In the genomic region with DNA sequence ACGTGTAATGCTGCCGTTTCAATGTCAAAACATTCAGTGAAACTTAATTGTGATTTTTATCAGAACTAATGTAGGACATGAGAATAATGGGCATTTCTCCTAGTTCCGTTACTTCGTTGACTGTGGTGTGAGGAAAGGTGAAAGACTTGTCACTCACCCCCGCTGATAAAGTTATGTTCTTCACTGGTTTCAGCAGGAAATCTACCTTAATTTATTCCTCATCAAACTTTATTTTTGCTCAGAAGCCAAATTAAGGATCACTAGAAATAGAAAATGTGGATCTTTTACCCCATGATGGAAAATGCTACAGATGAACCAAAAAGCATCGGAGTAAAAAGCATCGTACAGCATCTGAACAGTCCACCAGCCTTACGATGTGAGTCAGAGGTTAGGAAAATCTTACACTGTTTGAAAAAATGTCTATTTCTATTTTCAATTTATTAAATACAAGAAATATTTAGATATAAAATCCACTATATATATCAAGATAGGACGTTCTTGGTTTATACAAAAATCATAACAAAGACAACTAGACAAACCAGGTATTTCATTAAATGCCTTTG, we compare ENCODE assay signal across 8 cellular contexts. TPM values are rescaled to one million over a fixed set of nuclear protein-coding genes. Genes with fewer than 3 reads are reported as not detected.
A peak's percentile ranks its signal among the peaks of the same experiment; 100 is the strongest.
DNase-seq lines count a peak whose midpoint lies in the region; ATAC-seq and TF ChIP-seq lines count a peak whose summit lies in the region.

No MANE protein-coding gene starts in this region.

- no peaks in the 10 kb centered on the region for H3K9me3 Mint-ChIP-seq in activated T-cell treated with anti-CD3 and anti-CD28 coated beads, Interleukin-2, amount 50 U/mL, for 24 hours
- H3K9me3 Mint-ChIP-seq in type B pancreatic cell: no peaks in the 10 kb centered on the region

- H3K36me3 Mint-ChIP-seq in activated T-cell treated with anti-CD3 and anti-CD28 coated beads, Interleukin-2, amount 50 U/mL, for 24 hours (ENCODE audit: low read depth): peaks cover 17% of the 10 kb centered on the region
- no peaks in the 10 kb centered on the region for H3K36me3 Mint-ChIP-seq in type B pancreatic cell

- no peak for ATAC-seq in HG02642 (IDR thresholded peaks at IDR 0.05; ENCODE audit: poor library complexity, unreplicated experiment)
- no peak for ATAC-seq in HG02852 (IDR thresholded peaks at IDR 0.05; ENCODE audit: unreplicated experiment)

- H3K4me3 ChIP-seq in ascending aorta: peak overlapping the region; percentile 95 to 99

- intact Hi-C loops in ascending aorta (cut with DNase I): loop anchor here (2.0 to 10.0 kb wide), 4 partner anchors 22 to 1052 kb away; a partner anchor contains a TSS

- TF ChIP-seq CTCF in ascending aorta (IDR thresholded peaks at IDR 0.05) (no peak), type B pancreatic cell (conservative IDR thresholded peaks at IDR 0.05) (no peak)

- H3K4me3 Mint-ChIP-seq in activated T-cell treated with anti-CD3 and anti-CD28 coated beads, Interleukin-2, amount 50 U/mL, for 24 hours: no peak overlapping the region
- no peak overlapping the region for H3K4me3 Mint-ChIP-seq in type B pancreatic cell

- H3K36me3 ChIP-seq in ascending aorta: no peaks in the 10 kb centered on the region

- H3K4me1 ChIP-seq in ascending aorta: peaks cover 7 to 20% of the 10 kb centered on the region in 2 donors

- H3K27ac ChIP-seq in ascending aorta: peak overlapping the region; percentile 98 to 99

- DNase-seq in activated T-cell treated with anti-CD3 and anti-CD28 coated beads, Interleukin-2, amount 50 U/mL, for 24 hours: no peak
- no peak for DNase-seq in activated T-cell treated with anti-CD3 and anti-CD28 coated beads, Interleukin-2, amount 50 U/mL, for 1 hour
- DNase-seq in ascending aorta (ENCODE audit: low spot score in 2 of 2) (no peak), left kidney (ENCODE audit: low read depth, low spot score) (peak; percentile 8), type B pancreatic cell (ENCODE audit: extremely low spot score, unreplicated experiment) (no peak), inferior parietal cortex (ENCODE audit: extremely low spot score) (no peak)

- no peaks in the 10 kb centered on the region for H3K27me3 Mint-ChIP-seq in activated T-cell treated with anti-CD3 and anti-CD28 coated beads, Interleukin-2, amount 50 U/mL, for 24 hours
- peaks cover 2% of the 10 kb centered on the region for H3K27me3 Mint-ChIP-seq in type B pancreatic cell

- H3K9me3 ChIP-seq in ascending aorta: no peaks in the 10 kb centered on the region

- H3K27ac Mint-ChIP-seq in activated T-cell treated with anti-CD3 and anti-CD28 coated beads, Interleukin-2, amount 50 U/mL, for 24 hours: peak overlapping the region; percentile 92
- H3K27ac Mint-ChIP-seq in type B pancreatic cell: peak overlapping the region; percentile 78

- H3K27me3 ChIP-seq in ascending aorta: no peaks in the 10 kb centered on the region

- peaks cover 13% of the 10 kb centered on the region for H3K4me1 Mint-ChIP-seq in activated T-cell treated with anti-CD3 and anti-CD28 coated beads, Interleukin-2, amount 50 U/mL, for 24 hours (ENCODE audit: low read depth)
- H3K4me1 Mint-ChIP-seq in type B pancreatic cell (ENCODE audit: unreplicated experiment): peaks cover 5% of the 10 kb centered on the region

RNA-seq across cellular contexts. Expression of a gene that starts 1.0 kb away (rescaled TPM):
- 32.0 TPM for total RNA-seq in ascending aorta
- 36.6 and 42.4 TPM in 2 replicates for total RNA-seq in type B pancreatic cell (ENCODE audit: low replicate concordance)
